ENCODE assay signal across 1 cellular context in genomic region chr11:2305862-2306823, GRCh38.
A peak's percentile ranks its signal among the peaks of the same experiment; 100 is the strongest.
TF ChIP-seq lines count a peak whose summit lies in the region.

No MANE protein-coding gene starts in this region.

TF ChIP-seq in SK-N-SH, 30 proteins besides CTCF, POLR2A, EP300 and RAD21 (continued from another document):
- peak; percentile 96 for TF ChIP-seq PBX3 (IDR thresholded peaks at IDR 0.05)
- TF ChIP-seq NFIC (IDR thresholded peaks at IDR 0.05; ENCODE audit: borderline replicate concordance), result peak; percentile 96
- TF ChIP-seq ZBTB33 (IDR thresholded peaks at IDR 0.05; ENCODE audit: borderline replicate concordance, low read depth), result no peak
- no peak for TF ChIP-seq FOXM1 (IDR thresholded peaks at IDR 0.05; ENCODE audit: low read depth)
- TF ChIP-seq FOXJ3 (CRISPR knock-in tag; IDR thresholded peaks at IDR 0.05), result 0 out of 2 replicates have a peak, but pooled peaks have one; percentile 13
- peak; percentile 13; the same call in 1 of the 2 replicates for TF ChIP-seq TAF1 (IDR thresholded peaks at IDR 0.05; ENCODE audit: borderline replicate concordance, low read depth, low read length)
TF ChIP-seq in SK-N-SH: peak in this region for 9.
